ENCODE assay signal across 8 cellular contexts in genomic region chr7:47253650-47254080, GRCh38.
DNase-seq lines count a peak whose midpoint lies in the region; ATAC-seq and TF ChIP-seq lines count a peak whose summit lies in the region.

No MANE protein-coding gene starts in this region.

- TF ChIP-seq CTCF in OCI-LY3 (IDR thresholded peaks at IDR 0.05; ENCODE audit: low read depth, low read length) (no peak), colonic mucosa (IDR thresholded peaks at IDR 0.05) (no peak)

- no peak for DNase-seq in activated naive CD4-positive, alpha-beta T cell treated with anti-CD3 and anti-CD28 coated beads, Interleukin-2, amount 50 U/mL, for 72 hours (ENCODE audit: low spot score in 2 of 2)
- no peak for DNase-seq in activated naive CD4-positive, alpha-beta T cell treated with anti-CD3 and anti-CD28 coated beads, Interleukin-2, amount 10 ng/mL, durations not matched to agents 7 days and 5 days
- DNase-seq in colonic mucosa: peak; percentile 32
- peak; percentile 66 for DNase-seq in left kidney (ENCODE audit: low read depth, low spot score)
- DNase-seq in D341Med (ENCODE audit: low spot score): no peak

- no peak overlapping the region for H3K27ac Mint-ChIP-seq in activated naive CD4-positive, alpha-beta T cell treated with anti-CD3 and anti-CD28 coated beads, Interleukin-2, amount 50 U/mL, for 72 hours
- no peak overlapping the region for H3K27ac Mint-ChIP-seq in activated naive CD4-positive, alpha-beta T cell treated with anti-CD3 and anti-CD28 coated beads, Interleukin-2, amount 10 ng/mL, durations not matched to agents 7 days and 5 days
- no peak overlapping the region for H3K27ac Mint-ChIP-seq in stimulated activated naive CD8-positive, alpha-beta T cell treated with anti-CD3 and anti-CD28 coated beads, Interleukin-15, Interleukin-2, amounts not matched to agents 100 ng/mL and 50 ng/mL, for 24 hours

- H3K9me3 ChIP-seq in OCI-LY3 (ENCODE audit: insufficient read depth, low read length) (no peaks in the 10 kb centered on the region), colonic mucosa (no peaks in the 10 kb centered on the region)

- H3K27me3 Mint-ChIP-seq in activated naive CD4-positive, alpha-beta T cell treated with anti-CD3 and anti-CD28 coated beads, Interleukin-2, amount 10 ng/mL, durations not matched to agents 7 days and 5 days: peaks cover 27% of the 10 kb centered on the region
- H3K27me3 Mint-ChIP-seq in stimulated activated naive CD8-positive, alpha-beta T cell treated with anti-CD3 and anti-CD28 coated beads, Interleukin-15, Interleukin-2, amounts not matched to agents 100 ng/mL and 50 ng/mL, for 24 hours: peaks cover 22% of the 10 kb centered on the region

- intact Hi-C loops in colonic mucosa (cut with DNase I): loop anchor here (5.0 kb wide), 1 partner anchor 1336 kb away; no protein-coding TSS in a partner anchor

- peaks cover 6% of the 10 kb centered on the region for H3K4me1 Mint-ChIP-seq in activated naive CD4-positive, alpha-beta T cell treated with anti-CD3 and anti-CD28 coated beads, Interleukin-2, amount 10 ng/mL, durations not matched to agents 7 days and 5 days
- H3K4me1 Mint-ChIP-seq in stimulated activated naive CD8-positive, alpha-beta T cell treated with anti-CD3 and anti-CD28 coated beads, Interleukin-15, Interleukin-2, amounts not matched to agents 100 ng/mL and 50 ng/mL, for 24 hours (ENCODE audit: low read depth): peaks cover 24% of the 10 kb centered on the region

- H3K9ac ChIP-seq in OCI-LY3 (ENCODE audit: low read length): peak overlapping the region; percentile 73
- peak overlapping the region; percentile 68 to 84 for H3K9ac ChIP-seq in colonic mucosa (ENCODE audit: low read depth in 2 of 2, low read length in 2 of 2)

- no peak overlapping the region for H3K4me3 Mint-ChIP-seq in activated naive CD4-positive, alpha-beta T cell treated with anti-CD3 and anti-CD28 coated beads, Interleukin-2, amount 10 ng/mL, durations not matched to agents 7 days and 5 days
- peak overlapping the region; percentile 23 for H3K4me3 Mint-ChIP-seq in stimulated activated naive CD8-positive, alpha-beta T cell treated with anti-CD3 and anti-CD28 coated beads, Interleukin-15, Interleukin-2, amounts not matched to agents 100 ng/mL and 50 ng/mL, for 24 hours

- CTCF ChIA-PET in activated naive CD4-positive, alpha-beta T cell treated with anti-CD3 and anti-CD28 coated beads, Interleukin-2, amount 10 ng/mL, durations not matched to agents 7 days and 5 days (lab: Charles Lee): interaction anchor here (0.9 to 2.7 kb wide), 6 partner anchors 9 to 1331 kb away, joined by 3 to 10 read pairs (median 4); no protein-coding TSS in a partner anchor

- peaks cover 0 to 4% of the 10 kb centered on the region in 2 donors for H3K36me3 Mint-ChIP-seq in activated naive CD4-positive, alpha-beta T cell treated with anti-CD3 and anti-CD28 coated beads, Interleukin-2, amount 50 U/mL, for 72 hours
- H3K36me3 Mint-ChIP-seq in activated naive CD4-positive, alpha-beta T cell treated with anti-CD3 and anti-CD28 coated beads, Interleukin-2, amount 10 ng/mL, durations not matched to agents 7 days and 5 days: no peaks in the 10 kb centered on the region
- H3K36me3 Mint-ChIP-seq in stimulated activated naive CD8-positive, alpha-beta T cell treated with anti-CD3 and anti-CD28 coated beads, Interleukin-15, Interleukin-2, amounts not matched to agents 100 ng/mL and 50 ng/mL, for 24 hours (ENCODE audit: low read depth): no peaks in the 10 kb centered on the region

- no peaks in the 10 kb centered on the region for H3K36me3 ChIP-seq in OCI-LY3 (replicated peaks; ENCODE audit: low read depth, low read length)
- no peaks in the 10 kb centered on the region for H3K36me3 ChIP-seq in colonic mucosa

- H3K4me3 ChIP-seq in OCI-LY3 (ENCODE audit: low read length): peak overlapping the region; percentile 88
- peak overlapping the region; percentile 39 for H3K4me3 ChIP-seq in colonic mucosa

- H3K4me2 ChIP-seq in OCI-LY3 (ENCODE audit: low read length): peak overlapping the region; percentile 79

- peaks cover 8% of the 10 kb centered on the region; the same call in 1 of the 2 replicates for H3K27me3 ChIP-seq in OCI-LY3 (ENCODE audit: low read depth, low read length)
- H3K27me3 ChIP-seq in colonic mucosa: no peaks in the 10 kb centered on the region

- ATAC-seq in activated naive CD4-positive, alpha-beta T cell treated with anti-CD3 and anti-CD28 coated beads, Interleukin-2, amount 50 U/mL, for 72 hours: peak; percentile 23 to 66
- ATAC-seq in HG02870 (IDR thresholded peaks at IDR 0.05; ENCODE audit: unreplicated experiment): peak; percentile 25

- peaks cover 0 to 7% of the 10 kb centered on the region in 2 donors for H3K9me3 Mint-ChIP-seq in activated naive CD4-positive, alpha-beta T cell treated with anti-CD3 and anti-CD28 coated beads, Interleukin-2, amount 50 U/mL, for 72 hours
- H3K9me3 Mint-ChIP-seq in activated naive CD4-positive, alpha-beta T cell treated with anti-CD3 and anti-CD28 coated beads, Interleukin-2, amount 10 ng/mL, durations not matched to agents 7 days and 5 days: no peaks in the 10 kb centered on the region
- peaks cover 7% of the 10 kb centered on the region for H3K9me3 Mint-ChIP-seq in stimulated activated naive CD8-positive, alpha-beta T cell treated with anti-CD3 and anti-CD28 coated beads, Interleukin-15, Interleukin-2, amounts not matched to agents 100 ng/mL and 50 ng/mL, for 24 hours

- peaks cover 11% of the 10 kb centered on the region for H3K4me1 ChIP-seq in OCI-LY3 (ENCODE audit: low read length)
- no peaks in the 10 kb centered on the region for H3K4me1 ChIP-seq in colonic mucosa

- H4K20me1 ChIP-seq in OCI-LY3 (ENCODE audit: insufficient read depth, low read length): no peaks in the 10 kb centered on the region

- peak overlapping the region; percentile 89 for H2AFZ ChIP-seq in OCI-LY3 (ENCODE audit: low read depth, low read length)

- no peaks in the 10 kb centered on the region for H3K79me2 ChIP-seq in OCI-LY3 (ENCODE audit: low read length)

- H3K27ac ChIP-seq in OCI-LY3 (ENCODE audit: low read length) (no peak overlapping the region), colonic mucosa (peak overlapping the region; percentile 11)

Comparison
In these comparisons a context has a peak if more than half of its experiments do, and no peak if none do; other contexts are left out.
1. DNase-seq: peak in colonic mucosa (single experiment) and left kidney (single experiment); none in activated naive CD4-positive, alpha-beta T cell treated with anti-CD3 and anti-CD28 coated beads, Interleukin-2, amount 50 U/mL, for 72 hours (0 of 2), activated naive CD4-positive, alpha-beta T cell treated with anti-CD3 and anti-CD28 coated beads, Interleukin-2, amount 10 ng/mL, durations not matched to agents 7 days and 5 days (single experiment) and D341Med (single experiment).